ENCODE assay signal across 14 cellular contexts in the genomic region with DNA sequence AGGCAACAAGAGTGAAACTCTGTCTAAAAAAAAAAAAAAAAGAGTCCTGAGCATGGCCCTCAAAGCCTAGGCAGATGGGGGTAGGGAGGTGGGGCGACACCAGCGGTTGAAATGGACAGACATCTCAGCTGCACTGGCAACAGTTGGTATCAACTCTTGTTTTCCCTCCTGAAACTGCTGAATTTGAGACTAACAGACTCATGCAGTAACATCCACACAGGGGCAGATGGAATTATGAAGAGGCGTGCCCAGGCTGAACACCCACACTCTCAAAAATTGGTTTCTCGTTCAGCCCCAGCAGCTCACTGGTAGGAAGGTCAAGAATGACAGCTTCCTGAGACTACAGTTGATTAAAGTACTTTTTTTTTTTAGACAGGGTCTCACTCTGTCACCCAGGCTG. TPM values are rescaled to one million over a fixed set of nuclear protein-coding genes. Genes with fewer than 3 reads are reported as not detected.
A peak's percentile ranks its signal among the peaks of the same experiment; 100 is the strongest.
DNase-seq lines count a peak whose midpoint lies in the region; FAIRE-seq and TF ChIP-seq lines count a peak whose summit lies in the region.
"Had no signal": no experiment of that assay in that cellular context is flagged by ENCODE, and none has a peak within 500 bp of the region (broad histone marks: within the 10 kb centered on the region; RNA-seq: fewer than 3 reads in every experiment).

No MANE protein-coding gene starts in this region.

- peak overlapping the region; percentile 37 for H3K9ac ChIP-seq in adipocyte (ENCODE audit: low read length)

- H3K9me3 ChIP-seq in adipocyte (ENCODE audit: control insufficient read depth, low read length) (no peaks in the 10 kb centered on the region), hepatocyte (ENCODE audit: low read depth) (no peaks in the 10 kb centered on the region)
- H3K9me3 ChIP-seq: esophagus squamous epithelium had no signal

- TF ChIP-seq CTCF in C4-2B (conservative IDR thresholded peaks at IDR 0.05) (no peak), hepatocyte (IDR thresholded peaks at IDR 0.05; ENCODE audit: poor library complexity) (no peak)

- H3K4me3 ChIP-seq in adipocyte (ENCODE audit: low read length) (peak overlapping the region; percentile 17), hepatocyte (no peak overlapping the region)
- H3K4me3 ChIP-seq: esophagus squamous epithelium had no signal

- peaks cover 62% of the 10 kb centered on the region for H3K4me1 Mint-ChIP-seq in T-helper 1 cell treated with Interleukin-12 subunit alpha and Interleukin-12 subunit beta and Interleukin-4 antibody, amounts not matched to agents 30 μg/mL and 1 μg/mL, for 36 hours (ENCODE audit: low read depth)
- H3K4me1 Mint-ChIP-seq: naive B cell had no signal

- DNase-seq in DMS 273 (lab: John Stamatoyannopoulos, UW; ENCODE audit: unreplicated experiment): peak; percentile 90
- no peak for DNase-seq in adipocyte (ENCODE audit: low read depth)
- DNase-seq in inferior parietal cortex (ENCODE audit: extremely low spot score): no peak
- no peak for DNase-seq in nucleus accumbens (lab: John Stamatoyannopoulos, UW)
- no peak for DNase-seq in hepatocyte (ENCODE audit: low spot score)
- no peak for DNase-seq in urothelium cell line (ENCODE audit: low spot score)
- DNase-seq: DMS79, esophagus squamous epithelium, naive B cell, NCI-H187 treated with DMSO at 0.1 percent for 48 hours, NCI-H526 had no signal

- H3K27me3 Mint-ChIP-seq in T-helper 1 cell treated with Interleukin-12 subunit alpha and Interleukin-12 subunit beta and Interleukin-4 antibody, amounts not matched to agents 30 μg/mL and 1 μg/mL, for 36 hours (ENCODE audit: low read depth): no peaks in the 10 kb centered on the region
- H3K27me3 Mint-ChIP-seq: B cell, naive B cell had no signal

- no peaks in the 10 kb centered on the region for H3K79me2 ChIP-seq in hepatocyte

- no peak overlapping the region for H3K4me3 Mint-ChIP-seq in T-helper 1 cell treated with Interleukin-12 subunit alpha and Interleukin-12 subunit beta and Interleukin-4 antibody, amounts not matched to agents 30 μg/mL and 1 μg/mL, for 36 hours
- H3K4me3 Mint-ChIP-seq: B cell, naive B cell had no signal

- no peaks in the 10 kb centered on the region for H3K27me3 ChIP-seq in adipocyte (replicated peaks; ENCODE audit: control insufficient read depth, insufficient read depth, low read length)
- no peaks in the 10 kb centered on the region for H3K27me3 ChIP-seq in hepatocyte
- H3K27me3 ChIP-seq: esophagus squamous epithelium had no signal

- H3K27ac ChIP-seq in C4-2B (peak overlapping the region; percentile 39; the same call in 1 of the 2 replicates), hepatocyte (no peak overlapping the region)

- H3K36me3 ChIP-seq in adipocyte (ENCODE audit: control insufficient read depth, insufficient read depth, low read length, severe bottlenecking): no peaks in the 10 kb centered on the region
- no peaks in the 10 kb centered on the region for H3K36me3 ChIP-seq in hepatocyte (replicated peaks; ENCODE audit: insufficient read depth, low read depth)
- H3K36me3 ChIP-seq: esophagus squamous epithelium had no signal

- H3K9me3 Mint-ChIP-seq in T-helper 1 cell treated with Interleukin-12 subunit alpha and Interleukin-12 subunit beta and Interleukin-4 antibody, amounts not matched to agents 30 μg/mL and 1 μg/mL, for 36 hours: no peaks in the 10 kb centered on the region
- H3K9me3 Mint-ChIP-seq: naive B cell had no signal

- 95% methylated on average over 4 of the region's 4 CpGs for WGBS in hepatocyte (ENCODE audit: low lambda C conversion rate, missing lambda C conversion rate)

- H3K4me2 ChIP-seq in hepatocyte: no peak overlapping the region

- no peak for FAIRE-seq in urothelium cell line (lab: Jason Lieb, UNC)

- peaks cover 52% of the 10 kb centered on the region for H3K36me3 Mint-ChIP-seq in T-helper 1 cell treated with Interleukin-12 subunit alpha and Interleukin-12 subunit beta and Interleukin-4 antibody, amounts not matched to agents 30 μg/mL and 1 μg/mL, for 36 hours (ENCODE audit: low read depth)
- H3K36me3 Mint-ChIP-seq: naive B cell had no signal

- H3K27ac Mint-ChIP-seq in T-helper 1 cell treated with Interleukin-12 subunit alpha and Interleukin-12 subunit beta and Interleukin-4 antibody, amounts not matched to agents 30 μg/mL and 1 μg/mL, for 36 hours: peak overlapping the region; percentile 78
- H3K27ac Mint-ChIP-seq: B cell had no signal

- no peaks in the 10 kb centered on the region for H4K20me1 ChIP-seq in hepatocyte (ENCODE audit: insufficient read depth, poor library complexity, severe bottlenecking)

- peaks cover 49% of the 10 kb centered on the region for H3K4me1 ChIP-seq in adipocyte (ENCODE audit: control insufficient read depth, insufficient read depth, low read length)
- H3K4me1 ChIP-seq in hepatocyte (ENCODE audit: insufficient read depth): peaks cover 6% of the 10 kb centered on the region

- H3K9me2 ChIP-seq in hepatocyte (replicated peaks; ENCODE audit: insufficient read depth): no peaks in the 10 kb centered on the region

- no peak overlapping the region for H2AFZ ChIP-seq in hepatocyte

RNA-seq across cellular contexts. Expression of a gene that starts 24.1 kb away (rescaled TPM):
- 0.64 and 3.2 TPM in 2 replicates for total RNA-seq in hepatocyte
- 2.5 and 4.3 TPM in 2 replicates for polyA plus RNA-seq in hepatocyte

RNA-seq across cellular contexts. Expression of a gene that starts 33.6 kb away (rescaled TPM):
- 11.5 and 20.1 TPM in 2 replicates for total RNA-seq in hepatocyte
- 33.1 and 42.6 TPM in 2 replicates for polyA plus RNA-seq in hepatocyte

RNA-seq across cellular contexts. Expression of a gene that starts 49.1 kb away (rescaled TPM):
- total RNA-seq in hepatocyte: 4.5 and 5.6 TPM in 2 replicates
- 11.4 and 13.0 TPM in 2 replicates for polyA plus RNA-seq in hepatocyte

RNA-seq across cellular contexts. Expression of a gene that starts 56.3 kb away (rescaled TPM):
- total RNA-seq in hepatocyte: 5.4 and 5.7 TPM in 2 replicates
- polyA plus RNA-seq in hepatocyte: 16.5 and 22.5 TPM in 2 replicates
